31 cellular contexts compared by ENCODE assay signal in genomic region chr4:136357556-136357955, GRCh38.
"Had no signal": no experiment of that assay in that cellular context is flagged by ENCODE, and none has a peak within 500 bp of the region (broad histone marks: within the 10 kb centered on the region; RNA-seq: fewer than 3 reads in every experiment).

No MANE protein-coding gene starts in this region.

- H3K36me3 ChIP-seq: adrenal gland, colonic mucosa, esophagus muscularis mucosa, WERI-Rb-1 had no signal

- H3K27ac Mint-ChIP-seq: activated B cell treated with CpG ODN at 0.5 μM for 24 hours; activated CD8-positive, alpha-beta T cell treated with anti-CD3 and anti-CD28 coated beads for 36 hours; activated naive CD8-positive, alpha-beta T cell; activated T-helper 17 cell treated with anti-CD3 and anti-CD28 coated beads, Interleukin-2, amount 50 U/mL, for 72 hours; endodermal cell; T-helper 1 cell treated with Interleukin-12 subunit alpha and Interleukin-12 subunit beta and Interleukin-4 antibody, amounts not matched to agents 30 μg/mL and 1 μg/mL, for 36 hours had no signal

- H3K27me3 ChIP-seq: adrenal gland, body of pancreas, colonic mucosa, dorsolateral prefrontal cortex, esophagus muscularis mucosa had no signal

- H3K4me3 ChIP-seq: adrenal gland, body of pancreas, colonic mucosa, dorsolateral prefrontal cortex, esophagus muscularis mucosa had no signal

- H3K9me3 Mint-ChIP-seq: endodermal cell had no signal

- H3K27me3 Mint-ChIP-seq: activated B cell treated with CpG ODN at 0.5 μM for 24 hours; activated CD8-positive, alpha-beta T cell treated with anti-CD3 and anti-CD28 coated beads for 36 hours; activated naive CD8-positive, alpha-beta T cell; activated T-helper 17 cell treated with anti-CD3 and anti-CD28 coated beads, Interleukin-2, amount 50 U/mL, for 72 hours had no signal

- DNase-seq: activated B cell treated with CpG ODN at 0.5 μM for 24 hours; activated CD4-positive, alpha-beta T cell treated with anti-CD3 and anti-CD28 coated beads for 48 hours; activated CD4-positive, alpha-beta T cell treated with anti-CD3 and anti-CD28 coated beads, Interleukin-2, amount 50 U/mL, for 1 hour; activated CD4-positive, alpha-beta T cell treated with anti-CD3 and anti-CD28 coated beads, Interleukin-2, amount 50 U/mL, for 48 hours; activated CD8-positive, alpha-beta memory T cell treated with anti-CD3 and anti-CD28 coated beads for 24 hours; activated CD8-positive, alpha-beta T cell treated with anti-CD3 and anti-CD28 coated beads for 36 hours; activated effector memory CD4-positive, alpha-beta T cell treated with Interleukin-2 at 50 U/mL for 16 hours; activated gamma-delta T cell treated with Interleukin-2 at 50 U/mL for 16 hours; activated naive CD4-positive, alpha-beta T cell treated with anti-CD3 and anti-CD28 coated beads, Interleukin-2, amount 50 U/mL, for 16 hours; activated naive CD4-positive, alpha-beta T cell treated with Interleukin-2 at 50 U/mL for 16 hours; activated T-cell treated with anti-CD3 and anti-CD28 coated beads, Interleukin-2, amount 50 U/mL, for 4 hours; adrenal gland; amygdala; aorta; body of pancreas; caudate nucleus; colonic mucosa; dorsolateral prefrontal cortex; effector memory CD4-positive, alpha-beta T cell; endodermal cell; erythroblast; foreskin melanocyte; head of caudate nucleus; hippocampal formation; T1000; WERI-Rb-1 had no signal

- H3K27ac ChIP-seq: adrenal gland, body of pancreas, colonic mucosa, dorsolateral prefrontal cortex, esophagus muscularis mucosa, WERI-Rb-1 had no signal

- H3K9me3 ChIP-seq: adrenal gland, body of pancreas, colonic mucosa, esophagus muscularis mucosa had no signal

- ATAC-seq: activated CD4-positive, CD25-positive, alpha-beta regulatory T cell treated with anti-CD3 and anti-CD28 coated beads, Interleukin-2, amount 50 U/mL, for 24 hours; activated CD8-positive, alpha-beta T cell treated with anti-CD3 and anti-CD28 coated beads for 36 hours; activated T-cell treated with anti-CD3 and anti-CD28 coated beads, Interleukin-2, amount 50 U/mL, for 4 hours; activated T-helper 17 cell treated with anti-CD3 and anti-CD28 coated beads, Interleukin-2, amount 50 U/mL, for 72 hours; body of pancreas had no signal

- H3K4me3 Mint-ChIP-seq: activated B cell treated with CpG ODN at 0.5 μM for 24 hours; activated CD8-positive, alpha-beta T cell treated with anti-CD3 and anti-CD28 coated beads for 36 hours; activated naive CD8-positive, alpha-beta T cell; activated T-cell treated with anti-CD3 and anti-CD28 coated beads, Interleukin-2, amount 50 U/mL, for 4 hours; activated T-helper 17 cell treated with anti-CD3 and anti-CD28 coated beads, Interleukin-2, amount 50 U/mL, for 72 hours; endodermal cell; T-helper 1 cell treated with Interleukin-12 subunit alpha and Interleukin-12 subunit beta and Interleukin-4 antibody, amounts not matched to agents 30 μg/mL and 1 μg/mL, for 36 hours had no signal

- H3K36me3 Mint-ChIP-seq: activated naive CD8-positive, alpha-beta T cell had no signal

- H3K4me1 Mint-ChIP-seq: activated B cell treated with CpG ODN at 0.5 μM for 24 hours; activated T-helper 17 cell treated with anti-CD3 and anti-CD28 coated beads, Interleukin-2, amount 50 U/mL, for 72 hours; endodermal cell had no signal

- H3K4me1 ChIP-seq: adrenal gland, body of pancreas, colonic mucosa, esophagus muscularis mucosa had no signal
